37 cellular contexts compared by ENCODE assay signal in genomic region chr4:53858744-53859143, GRCh38.
DNase-seq lines count a peak whose midpoint lies in the region; ATAC-seq, FAIRE-seq and TF ChIP-seq lines count a peak whose summit lies in the region.
"Had no signal": no experiment of that assay in that cellular context is flagged by ENCODE, and none has a peak within 500 bp of the region (broad histone marks: within the 10 kb centered on the region; RNA-seq: fewer than 3 reads in every experiment).

No MANE protein-coding gene starts in this region.

- H3K14ac ChIP-seq in mesenchymal stem cell (ENCODE audit: low read length in 2 of 2) = no peak overlapping the region

- DNase-seq in astrocyte (ENCODE audit: low read depth) (no peak), endothelial cell of umbilical vein (ENCODE audit: low read depth, low spot score) (no peak), mesenchymal stem cell (no peak), thyroid gland (no peak), GM19238 (ENCODE audit: insufficient read length, low spot score) (no peak), nephron progenitor cell (no peak)
- DNase-seq: 8988T; ACHN; AML-193; BE2C; C1 segment of cervical spinal cord; Caco-2; Calu3; CD4-positive, alpha-beta memory T cell; CD4-positive, alpha-beta T cell; CD4-positive, CD25-positive, alpha-beta regulatory T cell; CD8-positive, alpha-beta memory T cell; CD8-positive, alpha-beta T cell; COR-L47; DMS 273 treated with DMSO at 0.1 percent for 48 hours; DMS153; DMS53; DMS79; DMS79 treated with DMSO at 0.1 percent for 48 hours; DND-41; EL had no signal

- H3K9ac ChIP-seq in astrocyte (ENCODE audit: low read length) = no peak overlapping the region
- no peak overlapping the region for H3K9ac ChIP-seq in endothelial cell of umbilical vein (replicated peaks; ENCODE audit: extremely low read depth, insufficient read depth, low read length)
- no peak overlapping the region for H3K9ac ChIP-seq in mesenchymal stem cell (ENCODE audit: low read length)
- H3K9ac ChIP-seq: BLaER1; BLaER1 treated with 17β-estradiol and CSF1 and Interleukin-3, amounts not matched to agents 10 nM and 100 nM had no signal

- dilution Hi-C loops in endothelial cell of umbilical vein (cut with MboI; ENCODE audit: extremely low pct_ligation_motif_present, low sequenced_read_pairs) = no loop called here

- H3K4me1 ChIP-seq in HEK293 (ENCODE audit: control insufficient read depth, insufficient read depth, low read length) (no peaks in the 10 kb centered on the region), astrocyte (ENCODE audit: insufficient read depth, low read length) (peaks cover 36% of the 10 kb centered on the region), endothelial cell of umbilical vein (ENCODE audit: control insufficient read depth, extremely low read depth, insufficient read depth, low read length) (no peaks in the 10 kb centered on the region), mesenchymal stem cell (ENCODE audit: control insufficient read depth, insufficient read depth, low read depth, low read length) (peaks cover 4% of the 10 kb centered on the region), thyroid gland (peaks cover 15 to 26% of the 10 kb centered on the region in 2 donors)
- H3K4me1 ChIP-seq: BE2C had no signal

- no peak overlapping the region for H2AK5ac ChIP-seq in mesenchymal stem cell (ENCODE audit: low read length, severe bottlenecking)

- no peaks in the 10 kb centered on the region for H3K79me1 ChIP-seq in mesenchymal stem cell (replicated peaks; ENCODE audit: low read length, poor library complexity, severe bottlenecking)

- CTCF ChIA-PET in HEK293 (lab: Yijun Ruan, JAX) = no interaction called here
- CTCF ChIA-PET in endothelial cell of umbilical vein (lab: Charles Lee) = no interaction called here

- H3K4me2 ChIP-seq in astrocyte (ENCODE audit: low read length) (no peak overlapping the region), endothelial cell of umbilical vein (ENCODE audit: insufficient read depth, low read length) (no peak overlapping the region), mesenchymal stem cell (ENCODE audit: low read length, poor library complexity, severe bottlenecking) (no peak overlapping the region)
- H3K4me2 ChIP-seq: A549; BLaER1; BLaER1 treated with 17β-estradiol and CSF1 and Interleukin-3, amounts not matched to agents 10 nM and 100 nM had no signal

- no peak overlapping the region for H3K18ac ChIP-seq in mesenchymal stem cell (ENCODE audit: low read depth in 1 of 2, low read length in 2 of 2)

- TF ChIP-seq POLR2A in endothelial cell of umbilical vein (IDR thresholded peaks at IDR 0.05; ENCODE audit: low read depth, low read length) = no peak
- TF ChIP-seq POLR2A in thyroid gland (IDR thresholded peaks at IDR 0.05) = no peak

- H3K4me1 Mint-ChIP-seq in astrocyte (ENCODE audit: low read depth, unreplicated experiment) = peaks cover 14% of the 10 kb centered on the region
- H3K4me1 Mint-ChIP-seq in nephron progenitor cell = peaks cover 49% of the 10 kb centered on the region
- H3K4me1 Mint-ChIP-seq: CD4-positive, alpha-beta memory T cell; CD4-positive, CD25-positive, alpha-beta regulatory T cell; CD8-positive, alpha-beta memory T cell had no signal

- no peak overlapping the region for H2BK12ac ChIP-seq in mesenchymal stem cell (ENCODE audit: low read length in 2 of 2)

- H2BK5ac ChIP-seq in mesenchymal stem cell (ENCODE audit: low read depth, low read length, poor library complexity, severe bottlenecking) = no peak overlapping the region

- H3K9me3 Mint-ChIP-seq in astrocyte (ENCODE audit: unreplicated experiment) (no peaks in the 10 kb centered on the region), nephron progenitor cell (peaks cover 27% of the 10 kb centered on the region)
- H3K9me3 Mint-ChIP-seq: CD4-positive, alpha-beta memory T cell; CD4-positive, alpha-beta T cell; CD8-positive, alpha-beta memory T cell; CD8-positive, alpha-beta T cell had no signal

- no TSS peak for BruUV-seq in endothelial cell of umbilical vein (replicated peaks; lab: Mats Ljungman, UMichigan)

- 90% methylated on average over 1 of the region's 1 CpG for WGBS in mesenchymal stem cell
- 92 to 94% methylated on average over 1 of the region's 1 CpG for WGBS in thyroid gland, 2 donors

- POLR2A ChIA-PET in HEK293 (lab: Yijun Ruan, JAX) (no interaction called here), endothelial cell of umbilical vein (lab: Charles Lee) (no interaction called here)

- H3K27ac ChIP-seq in HEK293 (ENCODE audit: extremely low read depth, low read depth, low read length) (no peak overlapping the region), astrocyte (ENCODE audit: low read depth, low read length) (no peak overlapping the region), endothelial cell of umbilical vein (ENCODE audit: insufficient read depth, low read depth, low read length) (no peak overlapping the region), mesenchymal stem cell (ENCODE audit: low read length, poor library complexity, severe bottlenecking) (no peak overlapping the region), thyroid gland (no peak overlapping the region)
- H3K27ac ChIP-seq: 22Rv1; A549; BLaER1; BLaER1 treated with 17β-estradiol and CSF1 and Interleukin-3, amounts not matched to agents 10 nM and 100 nM; C4-2B had no signal

- no peaks in the 10 kb centered on the region for H3K36me3 Mint-ChIP-seq in astrocyte (ENCODE audit: low read depth, unreplicated experiment)
- peaks cover 15% of the 10 kb centered on the region for H3K36me3 Mint-ChIP-seq in nephron progenitor cell (ENCODE audit: low read depth)
- H3K36me3 Mint-ChIP-seq: CD14-positive monocyte; CD4-positive, alpha-beta memory T cell; CD4-positive, CD25-positive, alpha-beta regulatory T cell; CD8-positive, alpha-beta memory T cell; CD8-positive, alpha-beta T cell had no signal

- H2AFZ ChIP-seq in astrocyte (ENCODE audit: low read depth, low read length) = no peak overlapping the region
- H2AFZ ChIP-seq in endothelial cell of umbilical vein (ENCODE audit: low read depth, low read length) = no peak overlapping the region
- H2AFZ ChIP-seq in mesenchymal stem cell (ENCODE audit: low read depth, low read length) = no peak overlapping the region

- no peaks in the 10 kb centered on the region for H3K27me3 Mint-ChIP-seq in astrocyte (ENCODE audit: low read depth, unreplicated experiment)
- H3K27me3 Mint-ChIP-seq in nephron progenitor cell (ENCODE audit: low read depth, poor library complexity) = no peaks in the 10 kb centered on the region
- H3K27me3 Mint-ChIP-seq: B cell had no signal

- intact Hi-C loops in endothelial cell of umbilical vein (cut with micrococcal nuclease) = loop anchor here (10.0 kb wide), 1 partner anchor 94 kb away; no protein-coding TSS in a partner anchor
- intact Hi-C loops in thyroid gland (cut with DNase I) = no loop called here

- FAIRE-seq in astrocyte (lab: Jason Lieb, UNC) (peak; percentile 23), endothelial cell of umbilical vein (lab: Jason Lieb, UNC) (peak; percentile 26)
- FAIRE-seq: A204.1, A549, D721Med had no signal

- no peak overlapping the region for H2BK120ac ChIP-seq in mesenchymal stem cell (ENCODE audit: low read depth, low read length)

- H3K9me3 ChIP-seq in HEK293 (ENCODE audit: control insufficient read depth, insufficient read depth, low read depth, low read length) = no peaks in the 10 kb centered on the region
- H3K9me3 ChIP-seq in astrocyte (ENCODE audit: insufficient read depth, low read depth, low read length) = no peaks in the 10 kb centered on the region
- H3K9me3 ChIP-seq in endothelial cell of umbilical vein (replicated peaks; ENCODE audit: control insufficient read depth, insufficient read depth, low read length) = no peaks in the 10 kb centered on the region
- H3K9me3 ChIP-seq in mesenchymal stem cell (ENCODE audit: control insufficient read depth, low read length) = peaks cover 16% of the 10 kb centered on the region
- H3K9me3 ChIP-seq in thyroid gland = no peaks in the 10 kb centered on the region
- H3K9me3 ChIP-seq: A549, BE2C, BLaER1, Caco-2 had no signal

- no peaks in the 10 kb centered on the region for H4K20me1 ChIP-seq in astrocyte (ENCODE audit: insufficient read depth, low read length)
- no peaks in the 10 kb centered on the region for H4K20me1 ChIP-seq in endothelial cell of umbilical vein (replicated peaks; ENCODE audit: control insufficient read depth, extremely low read depth, insufficient read depth, low read length)
- H4K20me1 ChIP-seq: BLaER1; BLaER1 treated with 17β-estradiol and CSF1 and Interleukin-3, amounts not matched to agents 10 nM and 100 nM had no signal

- H3K36me3 ChIP-seq in HEK293 (ENCODE audit: control insufficient read depth in 2 of 2, insufficient read depth in 1 of 2, low read length in 2 of 2) (no peaks in the 10 kb centered on the region), astrocyte (ENCODE audit: insufficient read depth, low read length) (no peaks in the 10 kb centered on the region), endothelial cell of umbilical vein (ENCODE audit: control insufficient read depth in 2 of 2, extremely low read depth in 1 of 2, insufficient read depth in 2 of 2, low read length in 2 of 2) (no peaks in the 10 kb centered on the region), mesenchymal stem cell (ENCODE audit: control insufficient read depth in 1 of 2, insufficient read depth in 2 of 2, low read depth in 1 of 2, low read length in 2 of 2) (no peaks in the 10 kb centered on the region), thyroid gland (no peaks in the 10 kb centered on the region)
- H3K36me3 ChIP-seq: BE2C; BLaER1; BLaER1 treated with 17β-estradiol and CSF1 and Interleukin-3, amounts not matched to agents 10 nM and 100 nM had no signal

- no peak for ATAC-seq in GM21447 (IDR thresholded peaks at IDR 0.05; ENCODE audit: unreplicated experiment)
- ATAC-seq: A549; CD8-positive, alpha-beta T cell had no signal

- H3K79me2 ChIP-seq in astrocyte (ENCODE audit: insufficient read depth, low read length) = no peaks in the 10 kb centered on the region
- H3K79me2 ChIP-seq in endothelial cell of umbilical vein (ENCODE audit: control insufficient read depth, insufficient read depth, low read length) = no peaks in the 10 kb centered on the region

- H4K91ac ChIP-seq in mesenchymal stem cell (ENCODE audit: low read length) = no peak overlapping the region

- no peak for TF ChIP-seq CTCF in HEK293 (tag by site-specific recombination; IDR thresholded peaks at IDR 0.05)
- no peak for TF ChIP-seq CTCF in astrocyte (IDR thresholded peaks at IDR 0.05; ENCODE audit: insufficient read depth, low read depth, low read length)
- no peak for TF ChIP-seq CTCF in endothelial cell of umbilical vein (IDR thresholded peaks at IDR 0.05; ENCODE audit: extremely low read depth in 1 of 2, insufficient read depth in 1 of 2, low read depth in 1 of 2, low read length in 2 of 2)
- TF ChIP-seq CTCF in thyroid gland (IDR thresholded peaks at IDR 0.05) = no peak
- no peak for TF ChIP-seq CTCF in nephron progenitor cell (IDR thresholded peaks at IDR 0.05)

- H4K8ac ChIP-seq in mesenchymal stem cell (ENCODE audit: low read length) = no peak overlapping the region

- H3K4me3 Mint-ChIP-seq in astrocyte (ENCODE audit: unreplicated experiment) (no peak overlapping the region), nephron progenitor cell (no peak overlapping the region)
- H3K4me3 Mint-ChIP-seq: B cell; CD14-positive monocyte; CD4-positive, alpha-beta memory T cell; CD4-positive, alpha-beta T cell; CD4-positive, CD25-positive, alpha-beta regulatory T cell; CD8-positive, alpha-beta memory T cell; CD8-positive, alpha-beta T cell had no signal

- no peak overlapping the region for H3K27ac Mint-ChIP-seq in astrocyte (ENCODE audit: unreplicated experiment)
- H3K27ac Mint-ChIP-seq in nephron progenitor cell = no peak overlapping the region
- H3K27ac Mint-ChIP-seq: B cell; CD4-positive, alpha-beta memory T cell; CD4-positive, alpha-beta T cell; CD4-positive, CD25-positive, alpha-beta regulatory T cell; CD8-positive, alpha-beta memory T cell; CD8-positive, alpha-beta T cell had no signal

- H2BK15ac ChIP-seq in mesenchymal stem cell (ENCODE audit: low read depth, poor library complexity, severe bottlenecking) = peak overlapping the region; percentile 23

- no peaks in the 10 kb centered on the region for H3K9me1 ChIP-seq in endothelial cell of umbilical vein (replicated peaks; ENCODE audit: control insufficient read depth, extremely low read depth, insufficient read depth, low read length)

- H3K4me3 ChIP-seq in HEK293 (ENCODE audit: low read depth, low read length) (no peak overlapping the region), astrocyte (ENCODE audit: insufficient read depth, low read depth, low read length) (no peak overlapping the region), endothelial cell of umbilical vein (replicated peaks in 1 of 3; ENCODE audit: insufficient read depth in 1 of 3, low read depth in 1 of 3, low read length in 3 of 3) (no peak overlapping the region), mesenchymal stem cell (ENCODE audit: insufficient read depth in 1 of 2, low read depth in 1 of 2, low read length in 2 of 2) (no peak overlapping the region), thyroid gland (replicated peaks in 1 of 3) (no peak overlapping the region)
- H3K4me3 ChIP-seq: A549; BLaER1; BLaER1 treated with 17β-estradiol and CSF1 and Interleukin-3, amounts not matched to agents 10 nM and 100 nM had no signal

- H3K27me3 ChIP-seq in astrocyte (ENCODE audit: insufficient read depth, low read length) (no peaks in the 10 kb centered on the region), endothelial cell of umbilical vein (ENCODE audit: control insufficient read depth in 2 of 2, insufficient read depth in 2 of 2, low read length in 2 of 2) (peaks cover 2 to 15% of the 10 kb centered on the region in 2 experiments), mesenchymal stem cell (ENCODE audit: control insufficient read depth in 1 of 2, insufficient read depth in 1 of 2, low read length in 2 of 2) (no peaks in the 10 kb centered on the region), thyroid gland (no peaks in the 10 kb centered on the region)
- H3K27me3 ChIP-seq: BE2C; BLaER1; BLaER1 treated with 17β-estradiol and CSF1 and Interleukin-3, amounts not matched to agents 10 nM and 100 nM had no signal

- H3K23ac ChIP-seq in mesenchymal stem cell (ENCODE audit: low read length in 2 of 2) = no peak overlapping the region

- H3K4ac ChIP-seq in mesenchymal stem cell (ENCODE audit: low read depth in 1 of 2, low read length in 2 of 2) = no peak overlapping the region
